Comparison of ENCODE assay signal across 13 cellular contexts in the genomic region with DNA sequence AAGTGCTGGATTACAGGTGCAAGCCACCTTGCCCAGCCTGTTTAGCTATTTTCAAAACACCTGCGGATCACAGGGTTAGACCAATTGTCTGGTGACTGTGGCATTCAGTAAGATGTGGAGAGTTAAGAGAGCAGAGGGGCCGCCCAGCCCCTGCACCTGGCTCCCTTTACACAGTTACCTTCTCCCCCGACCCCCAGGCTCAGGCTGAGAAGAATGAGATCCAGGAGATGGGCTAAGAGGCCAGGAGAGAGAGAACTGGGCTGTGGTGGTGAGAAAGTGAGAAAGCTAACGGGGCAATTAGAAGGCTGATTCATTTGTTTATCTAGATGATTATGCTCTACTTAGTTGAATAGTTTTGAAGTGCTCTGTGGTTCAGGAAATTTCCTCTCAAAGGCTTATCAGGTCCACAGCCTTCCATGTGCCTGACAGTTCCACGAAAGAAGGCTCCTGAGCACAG.
DNase-seq lines count a peak whose midpoint lies in the region; ATAC-seq lines count a peak whose summit lies in the region.
"Had no signal": no experiment of that assay in that cellular context is flagged by ENCODE, and none has a peak within 500 bp of the region (broad histone marks: within the 10 kb centered on the region; RNA-seq: fewer than 3 reads in every experiment).

No MANE protein-coding gene starts in this region.

- DNase-seq in DMS153 treated with DMSO at 0.1 percent for 48 hours (lab: John Stamatoyannopoulos, UW; ENCODE audit: unreplicated experiment), result peak; percentile 17
- peak; percentile 20 for DNase-seq in NCI-H1105 (lab: John Stamatoyannopoulos, UW)
- DNase-seq in SHP77 (lab: John Stamatoyannopoulos, UW), result peak; percentile 38 to 55
- DNase-seq in islet precursor cell, result peak; percentile 55
- no peak for DNase-seq in posterior vena cava (ENCODE audit: low spot score)
- DNase-seq in HuH-7 (ENCODE audit: low spot score), result no peak
- DNase-seq: activated naive CD4-positive, alpha-beta T cell treated with anti-CD3 and anti-CD28 coated beads for 36 hours; effector CD8-positive, alpha-beta T cell; NCI-H2081 treated with DMSO at 0.1 percent for 48 hours; nephron progenitor cell; stimulated activated CD4-positive, alpha-beta T cell treated with anti-CD3 and anti-CD28 coated beads, Interleukin-2, amount 100 ng/mL, for 24 hours had no signal

- ATAC-seq in HG03280 (IDR thresholded peaks at IDR 0.05; ENCODE audit: unreplicated experiment) (no peak), GM21576 (IDR thresholded peaks at IDR 0.05; ENCODE audit: unreplicated experiment) (no peak)

- intact Hi-C loops in posterior vena cava (cut with DNase I), result no loop called here

Comparison
In these comparisons a context has a peak if more than half of its experiments do, and no peak if none do; other contexts are left out.
1. DNase-seq: peak in DMS153 treated with DMSO at 0.1 percent for 48 hours (single experiment), NCI-H1105 (single experiment), SHP77 (2 of 2) and islet precursor cell (single experiment); none in posterior vena cava (single experiment) and HuH-7 (single experiment).